Comparison of ENCODE assay signal across 1 cellular context in genomic region chr1:225430301-225430700, GRCh38.
TF ChIP-seq lines count a peak whose summit lies in the region.

No MANE protein-coding gene starts in this region.

TF ChIP-seq in GM12878, 131 proteins besides CTCF, POLR2A, EP300 and RAD21:
- TF ChIP-seq, protein P1, sequence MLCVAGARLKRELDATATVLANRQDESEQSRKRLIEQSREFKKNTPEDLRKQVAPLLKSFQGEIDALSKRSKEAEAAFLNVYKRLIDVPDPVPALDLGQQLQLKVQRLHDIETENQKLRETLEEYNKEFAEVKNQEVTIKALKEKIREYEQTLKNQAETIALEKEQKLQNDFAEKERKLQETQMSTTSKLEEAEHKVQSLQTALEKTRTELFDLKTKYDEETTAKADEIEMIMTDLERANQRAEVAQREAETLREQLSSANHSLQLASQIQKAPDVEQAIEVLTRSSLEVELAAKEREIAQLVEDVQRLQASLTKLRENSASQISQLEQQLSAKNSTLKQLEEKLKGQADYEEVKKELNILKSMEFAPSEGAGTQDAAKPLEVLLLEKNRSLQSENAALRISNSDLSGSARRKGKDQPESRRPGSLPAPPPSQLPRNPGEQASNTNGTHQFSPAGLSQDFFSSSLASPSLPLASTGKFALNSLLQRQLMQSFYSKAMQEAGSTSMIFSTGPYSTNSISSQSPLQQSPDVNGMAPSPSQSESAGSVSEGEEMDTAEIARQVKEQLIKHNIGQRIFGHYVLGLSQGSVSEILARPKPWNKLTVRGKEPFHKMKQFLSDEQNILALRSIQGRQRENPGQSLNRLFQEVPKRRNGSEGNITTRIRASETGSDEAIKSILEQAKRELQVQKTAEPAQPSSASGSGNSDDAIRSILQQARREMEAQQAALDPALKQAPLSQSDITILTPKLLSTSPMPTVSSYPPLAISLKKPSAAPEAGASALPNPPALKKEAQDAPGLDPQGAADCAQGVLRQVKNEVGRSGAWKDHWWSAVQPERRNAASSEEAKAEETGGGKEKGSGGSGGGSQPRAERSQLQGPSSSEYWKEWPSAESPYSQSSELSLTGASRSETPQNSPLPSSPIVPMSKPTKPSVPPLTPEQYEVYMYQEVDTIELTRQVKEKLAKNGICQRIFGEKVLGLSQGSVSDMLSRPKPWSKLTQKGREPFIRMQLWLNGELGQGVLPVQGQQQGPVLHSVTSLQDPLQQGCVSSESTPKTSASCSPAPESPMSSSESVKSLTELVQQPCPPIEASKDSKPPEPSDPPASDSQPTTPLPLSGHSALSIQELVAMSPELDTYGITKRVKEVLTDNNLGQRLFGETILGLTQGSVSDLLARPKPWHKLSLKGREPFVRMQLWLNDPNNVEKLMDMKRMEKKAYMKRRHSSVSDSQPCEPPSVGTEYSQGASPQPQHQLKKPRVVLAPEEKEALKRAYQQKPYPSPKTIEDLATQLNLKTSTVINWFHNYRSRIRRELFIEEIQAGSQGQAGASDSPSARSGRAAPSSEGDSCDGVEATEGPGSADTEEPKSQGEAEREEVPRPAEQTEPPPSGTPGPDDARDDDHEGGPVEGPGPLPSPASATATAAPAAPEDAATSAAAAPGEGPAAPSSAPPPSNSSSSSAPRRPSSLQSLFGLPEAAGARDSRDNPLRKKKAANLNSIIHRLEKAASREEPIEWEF (IDR thresholded peaks at IDR 0.05; ENCODE audit: insufficient replicate concordance, low read depth, low read length): no peak
- TF ChIP-seq PKNOX1 (IDR thresholded peaks at IDR 0.05) (peak; percentile 32; the same call in 1 of the 2 replicates), PBX3 (IDR thresholded peaks at IDR 0.05; ENCODE audit: insufficient replicate concordance, low read depth, low read length) (no peak), IRF5 (IDR thresholded peaks at IDR 0.05; ENCODE audit: borderline replicate concordance) (no peak), MLLT1 (IDR thresholded peaks at IDR 0.05) (no peak), SMC3 (IDR thresholded peaks at IDR 0.05; ENCODE audit: borderline replicate concordance, low read length) (no peak), NFIC (IDR thresholded peaks at IDR 0.05; ENCODE audit: low read depth, low read length) (no peak)
